1 cellular context compared by ENCODE assay signal in the genomic region with DNA sequence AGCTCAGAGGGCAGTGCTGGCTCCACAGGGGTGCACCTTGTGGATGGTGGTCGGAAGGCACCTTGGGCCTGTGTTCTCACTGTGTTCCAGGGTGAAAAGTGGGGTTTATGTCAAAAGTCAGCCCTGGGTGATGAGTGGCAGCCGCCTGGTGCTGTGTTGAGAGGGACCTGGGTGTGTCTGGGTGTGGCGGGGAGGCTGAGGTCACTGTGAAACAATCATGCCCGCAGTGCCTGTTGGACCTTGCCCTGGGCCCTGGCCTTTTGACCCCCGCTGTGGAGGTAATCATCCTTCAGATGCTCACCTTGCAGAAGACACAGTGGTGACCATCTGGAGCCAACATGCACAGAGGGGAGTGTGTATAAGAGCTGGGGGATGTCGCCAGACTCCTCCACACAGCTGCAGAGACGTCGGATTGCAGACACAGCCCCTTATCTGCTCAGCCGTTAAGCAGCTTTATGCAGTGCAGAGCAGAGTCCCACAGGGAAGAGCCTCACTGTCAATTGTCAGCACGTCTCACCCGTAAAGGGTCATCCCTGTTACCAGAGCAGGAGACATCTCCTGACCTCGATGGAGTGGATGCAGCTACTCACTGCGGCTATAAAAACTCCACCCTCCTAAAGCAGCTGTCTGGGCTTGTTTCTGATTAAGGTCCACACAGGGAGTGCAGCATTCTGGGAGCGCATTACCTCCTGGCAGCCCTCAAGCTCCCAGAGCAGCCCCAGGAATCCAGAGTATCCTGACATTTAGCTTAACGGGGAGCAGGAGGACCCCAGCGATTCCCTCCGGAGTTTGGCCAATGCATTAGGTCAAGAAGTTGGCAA.
TF ChIP-seq lines count a peak whose summit lies in the region.

No MANE protein-coding gene starts in this region.

TF ChIP-seq in IMR-90, 13 proteins besides CTCF, POLR2A, EP300 and RAD21:
- no peak for TF ChIP-seq SMC3 (IDR thresholded peaks at IDR 0.05; ENCODE audit: low read depth, low read length)
- no peak for TF ChIP-seq MXI1 (IDR thresholded peaks at IDR 0.05; ENCODE audit: borderline replicate concordance, low read depth, low read length)
- no peak for TF ChIP-seq FOS (IDR thresholded peaks at IDR 0.05; ENCODE audit: low read depth, low read length)
- TF ChIP-seq MAZ (IDR thresholded peaks at IDR 0.05; ENCODE audit: borderline replicate concordance, low read depth, low read length): no peak
- TF ChIP-seq BHLHE40 (IDR thresholded peaks at IDR 0.05; ENCODE audit: low read depth, low read length): no peak
- TF ChIP-seq NFE2L2 (IDR thresholded peaks at IDR 0.05; ENCODE audit: low read depth, low read length): no peak
- TF ChIP-seq MAFK (IDR thresholded peaks at IDR 0.05; ENCODE audit: low read depth, low read length): no peak
- no peak for TF ChIP-seq CEBPB (IDR thresholded peaks at IDR 0.05; ENCODE audit: low read depth, low read length)
- TF ChIP-seq, protein P1, sequence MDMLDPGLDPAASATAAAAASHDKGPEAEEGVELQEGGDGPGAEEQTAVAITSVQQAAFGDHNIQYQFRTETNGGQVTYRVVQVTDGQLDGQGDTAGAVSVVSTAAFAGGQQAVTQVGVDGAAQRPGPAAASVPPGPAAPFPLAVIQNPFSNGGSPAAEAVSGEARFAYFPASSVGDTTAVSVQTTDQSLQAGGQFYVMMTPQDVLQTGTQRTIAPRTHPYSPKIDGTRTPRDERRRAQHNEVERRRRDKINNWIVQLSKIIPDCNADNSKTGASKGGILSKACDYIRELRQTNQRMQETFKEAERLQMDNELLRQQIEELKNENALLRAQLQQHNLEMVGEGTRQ (IDR thresholded peaks at IDR 0.05; ENCODE audit: low read depth, low read length): no peak
- TF ChIP-seq, protein P2, sequence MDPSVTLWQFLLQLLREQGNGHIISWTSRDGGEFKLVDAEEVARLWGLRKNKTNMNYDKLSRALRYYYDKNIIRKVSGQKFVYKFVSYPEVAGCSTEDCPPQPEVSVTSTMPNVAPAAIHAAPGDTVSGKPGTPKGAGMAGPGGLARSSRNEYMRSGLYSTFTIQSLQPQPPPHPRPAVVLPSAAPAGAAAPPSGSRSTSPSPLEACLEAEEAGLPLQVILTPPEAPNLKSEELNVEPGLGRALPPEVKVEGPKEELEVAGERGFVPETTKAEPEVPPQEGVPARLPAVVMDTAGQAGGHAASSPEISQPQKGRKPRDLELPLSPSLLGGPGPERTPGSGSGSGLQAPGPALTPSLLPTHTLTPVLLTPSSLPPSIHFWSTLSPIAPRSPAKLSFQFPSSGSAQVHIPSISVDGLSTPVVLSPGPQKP (IDR thresholded peaks at IDR 0.05; ENCODE audit: borderline replicate concordance, low read depth, low read length): no peak
- TF ChIP-seq RCOR1 (IDR thresholded peaks at IDR 0.05; ENCODE audit: insufficient replicate concordance, low read length): no peak
- TF ChIP-seq RFX5 (IDR thresholded peaks at IDR 0.05; ENCODE audit: low read depth, low read length): no peak
- no peak for TF ChIP-seq CHD1 (IDR thresholded peaks at IDR 0.05; ENCODE audit: low read depth, low read length)
TF ChIP-seq in IMR-90: peak in this region for 0.
